In genomic region chr10:35979116-35979515, GRCh38 we compare ENCODE assay signal across 29 cellular contexts.
"Had no signal": no experiment of that assay in that cellular context is flagged by ENCODE, and none has a peak within 500 bp of the region (broad histone marks: within the 10 kb centered on the region; RNA-seq: fewer than 3 reads in every experiment).

No MANE protein-coding gene starts in this region.

- ATAC-seq: heart left ventricle; natural killer cell; psoas muscle; right lobe of liver; stimulated activated effector memory CD8-positive, alpha-beta T cell treated with anti-CD3 and anti-CD28 coated beads, Interleukin-12 subunit alpha, Interleukin-12 subunit beta, amount 100 ng/mL, for 72 hours; stimulated activated naive CD8-positive, alpha-beta T cell treated with anti-CD3 and anti-CD28 coated beads, Interleukin-15, amount 100 ng/mL, for 72 hours had no signal

- H3K36me3 Mint-ChIP-seq: immature natural killer cell; mesothelial cell of epicardium; natural killer cell; neural progenitor cell; stimulated activated effector memory CD8-positive, alpha-beta T cell treated with anti-CD3 and anti-CD28 coated beads, Interleukin-12 subunit alpha, Interleukin-12 subunit beta, amount 100 ng/mL, for 72 hours had no signal

- H3K4me1 Mint-ChIP-seq: immature natural killer cell; mesothelial cell of epicardium; naive B cell; natural killer cell; nephron progenitor cell; stimulated activated effector memory CD8-positive, alpha-beta T cell treated with anti-CD3 and anti-CD28 coated beads, Interleukin-12 subunit alpha, Interleukin-12 subunit beta, amount 100 ng/mL, for 72 hours; stimulated activated naive CD8-positive, alpha-beta T cell treated with anti-CD3 and anti-CD28 coated beads, Interleukin-15, amount 100 ng/mL, for 72 hours had no signal

- H3K27me3 Mint-ChIP-seq: naive B cell; stimulated activated naive CD8-positive, alpha-beta T cell treated with anti-CD3 and anti-CD28 coated beads, Interleukin-15, amount 100 ng/mL, for 72 hours had no signal

- H3K36me3 ChIP-seq: heart left ventricle, left ventricle myocardium inferior, neural progenitor cell, neutrophil, right atrium auricular region, right lobe of liver, tibial nerve, upper lobe of left lung had no signal

- H3K4me1 ChIP-seq: heart left ventricle, left ventricle myocardium inferior, neural progenitor cell, parathyroid adenoma, psoas muscle, right atrium auricular region, right lobe of liver, tibial nerve, upper lobe of left lung had no signal

- H3K4me3 Mint-ChIP-seq: immature natural killer cell; mesothelial cell of epicardium; naive B cell; natural killer cell; nephron progenitor cell; neural progenitor cell; stimulated activated effector memory CD8-positive, alpha-beta T cell treated with anti-CD3 and anti-CD28 coated beads, Interleukin-12 subunit alpha, Interleukin-12 subunit beta, amount 100 ng/mL, for 72 hours; stimulated activated naive CD8-positive, alpha-beta T cell treated with anti-CD3 and anti-CD28 coated beads, Interleukin-15, amount 100 ng/mL, for 72 hours had no signal

- H3K4me3 ChIP-seq: heart left ventricle, left ventricle myocardium inferior, lung, neural progenitor cell, psoas muscle, right atrium auricular region, right lobe of liver, skin epidermis, tibial nerve, upper lobe of left lung had no signal

- H3K27me3 ChIP-seq: heart left ventricle, neutrophil, right atrium auricular region, right lobe of liver, tibial nerve, upper lobe of left lung had no signal

- H3K9me3 Mint-ChIP-seq: mesothelial cell of epicardium had no signal

- H3K9me3 ChIP-seq: left ventricle myocardium inferior, neutrophil, psoas muscle, right atrium auricular region, right lobe of liver, tibial nerve, upper lobe of left lung had no signal

- DNase-seq: heart left ventricle; hypothalamus; immature natural killer cell; islet precursor cell; left ventricle myocardium inferior; mesendoderm; naive B cell; natural killer cell; nephron progenitor cell; occipital lobe; psoas muscle; right lobe of liver; stimulated activated CD4-positive, alpha-beta T cell treated with anti-CD3 and anti-CD28 coated beads, Interleukin-12 subunit alpha, Interleukin-12 subunit beta, amount 100 ng/mL, for 4 hours; stimulated activated CD4-positive, alpha-beta T cell treated with anti-CD3 and anti-CD28 coated beads, Interleukin-15, amount 100 ng/mL, for 24 hours; stimulated activated CD4-positive, alpha-beta T cell treated with anti-CD3 and anti-CD28 coated beads, Interleukin-2, amount 100 ng/mL, for 24 hours; stimulated activated CD4-positive, alpha-beta T cell treated with anti-CD3 and anti-CD28 coated beads, Interleukin-4, amount 100 ng/mL, for 1 hour; stimulated activated naive CD4-positive, alpha-beta T cell treated with Interleukin-2 at 50 U/mL for 16 hours; stimulated activated naive CD8-positive, alpha-beta T cell treated with anti-CD3 and anti-CD28 coated beads, Interleukin-15, amount 100 ng/mL, for 72 hours; substantia nigra; upper lobe of left lung had no signal

- H3K9ac ChIP-seq: neural progenitor cell, parathyroid adenoma had no signal

- H3K27ac Mint-ChIP-seq: immature natural killer cell; mesothelial cell of epicardium; naive B cell; natural killer cell; nephron progenitor cell; neural progenitor cell; stimulated activated effector memory CD8-positive, alpha-beta T cell treated with anti-CD3 and anti-CD28 coated beads, Interleukin-12 subunit alpha, Interleukin-12 subunit beta, amount 100 ng/mL, for 72 hours; stimulated activated naive CD8-positive, alpha-beta T cell treated with anti-CD3 and anti-CD28 coated beads, Interleukin-15, amount 100 ng/mL, for 72 hours had no signal

- H3K27ac ChIP-seq: heart left ventricle, left ventricle myocardium inferior, neural progenitor cell, neutrophil, parathyroid adenoma, psoas muscle, right atrium auricular region, right lobe of liver, skin epidermis, tibial nerve, upper lobe of left lung had no signal
